ENCODE assay signal across 1 cellular context in genomic region chr7:151665363-151665762, GRCh38.
TF ChIP-seq lines count a peak whose summit lies in the region.

No MANE protein-coding gene starts in this region.

TF ChIP-seq in neural cell, 6 proteins besides CTCF, POLR2A, EP300 and RAD21 (continued from another document):
- TF ChIP-seq REST (IDR thresholded peaks at IDR 0.05; ENCODE audit: borderline replicate concordance), result peak; percentile 86
